Comparison of ENCODE assay signal across 24 cellular contexts in genomic region chr10:2844925-2845324, GRCh38.
"Had no signal": no experiment of that assay in that cellular context is flagged by ENCODE, and none has a peak within 500 bp of the region (broad histone marks: within the 10 kb centered on the region; RNA-seq: fewer than 3 reads in every experiment).

No MANE protein-coding gene starts in this region.

- H3K4me1 ChIP-seq: colonic mucosa, foreskin keratinocyte, gastroesophageal sphincter, heart left ventricle, left lung, lower lobe of right lung had no signal

- H3K36me3 Mint-ChIP-seq: naive thymus-derived CD4-positive, alpha-beta T cell had no signal

- H3K4me3 ChIP-seq: colonic mucosa, gastroesophageal sphincter, heart left ventricle, left lung, lower lobe of right lung had no signal

- H3K27me3 Mint-ChIP-seq: dendritic cell treated with granulocyte-macrophage colony-stimulating factor and Interleukin-4, amounts not matched to agents 40 ng/mL and 50 ng/mL, for 4 days had no signal

- ATAC-seq: effector memory CD8-positive, alpha-beta T cell; esophagus mucosa; foreskin keratinocyte; gastroesophageal sphincter; heart left ventricle; left cardiac atrium; left lung; left ventricle myocardium superior; lower lobe of right lung; naive thymus-derived CD4-positive, alpha-beta T cell had no signal

- FAIRE-seq: endometrium, frontal cortex, islet of Langerhans, keratinocyte had no signal

- H3K36me3 ChIP-seq: colonic mucosa, gastroesophageal sphincter, heart left ventricle, left lung, lower lobe of right lung had no signal

- H3K27ac Mint-ChIP-seq: dendritic cell treated with granulocyte-macrophage colony-stimulating factor and Interleukin-4, amounts not matched to agents 40 ng/mL and 50 ng/mL, for 4 days; effector memory CD8-positive, alpha-beta T cell; endodermal cell; naive thymus-derived CD4-positive, alpha-beta T cell had no signal

- H3K9me3 Mint-ChIP-seq: dendritic cell treated with granulocyte-macrophage colony-stimulating factor and Interleukin-4, amounts not matched to agents 40 ng/mL and 50 ng/mL, for 4 days; effector memory CD8-positive, alpha-beta T cell had no signal

- H3K4me1 Mint-ChIP-seq: endodermal cell; naive thymus-derived CD4-positive, alpha-beta T cell had no signal

- H3K27ac ChIP-seq: colonic mucosa, epithelial cell of prostate, foreskin keratinocyte, gastroesophageal sphincter, heart left ventricle, left lung, lower lobe of right lung had no signal

- H3K27me3 ChIP-seq: colonic mucosa, foreskin keratinocyte, gastroesophageal sphincter had no signal

- H3K9me3 ChIP-seq: colonic mucosa, gastroesophageal sphincter, heart left ventricle, left lung, lower lobe of right lung had no signal

- H3K4me3 Mint-ChIP-seq: dendritic cell treated with granulocyte-macrophage colony-stimulating factor and Interleukin-4, amounts not matched to agents 40 ng/mL and 50 ng/mL, for 4 days; effector memory CD8-positive, alpha-beta T cell; endodermal cell; naive thymus-derived CD4-positive, alpha-beta T cell had no signal

- DNase-seq: colonic mucosa; cortex of kidney; effector CD8-positive, alpha-beta T cell; effector memory CD8-positive, alpha-beta T cell; endodermal cell; erythroblast; foreskin keratinocyte; heart left ventricle; hippocampal formation; left cardiac atrium; left lung; left ventricle myocardium superior; lower lobe of right lung; mesenchymal stem cell; midbrain; naive thymus-derived CD4-positive, alpha-beta T cell had no signal
